In the genomic region with DNA sequence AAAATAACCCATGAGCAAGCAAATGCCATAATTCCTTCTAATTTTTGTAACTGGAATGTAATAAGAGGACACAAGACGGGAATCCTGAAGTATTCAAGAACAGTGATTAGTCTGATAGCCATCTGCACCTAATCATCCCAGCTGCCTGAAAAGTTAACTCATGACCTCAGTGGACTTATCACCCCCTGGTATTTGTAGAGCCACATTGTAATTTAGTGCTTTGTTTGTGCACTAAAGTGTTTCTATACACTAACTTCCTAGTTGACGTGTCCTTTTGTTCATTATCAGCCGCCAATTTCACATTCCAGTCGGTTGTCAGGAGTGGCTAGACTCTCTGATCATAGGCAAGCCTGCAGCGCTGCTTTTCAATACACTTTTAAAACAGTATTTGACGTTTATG, we compare ENCODE assay signal across 32 cellular contexts. TPM values are rescaled to one million over a fixed set of nuclear protein-coding genes. Genes with fewer than 3 reads are reported as not detected.
"Had no signal": no experiment of that assay in that cellular context is flagged by ENCODE, and none has a peak within 500 bp of the region (broad histone marks: within the 10 kb centered on the region; RNA-seq: fewer than 3 reads in every experiment).

No MANE protein-coding gene starts in this region.

- H3K36me3 Mint-ChIP-seq: natural killer cell treated with Interleukin-12 subunit alpha and Interleukin-12 subunit beta and Interleukin-15 and Interleukin-18, amount 100 ng/mL, for 72 hours had no signal

- H3K27ac Mint-ChIP-seq: activated CD4-positive, alpha-beta T cell treated with anti-CD3 and anti-CD28 coated beads for 36 hours; activated CD8-positive, alpha-beta T cell treated with anti-CD3 and anti-CD28 coated beads, Interleukin-2, amount 10 ng/mL, durations not matched to agents 7 days and 5 days; activated naive CD4-positive, alpha-beta T cell treated with anti-CD3 and anti-CD28 coated beads, Interleukin-2, amount 50 U/mL, for 72 hours; activated T-cell treated with anti-CD3 and anti-CD28 coated beads, Interleukin-2, amount 50 U/mL, for 72 hours; natural killer cell treated with Interleukin-12 subunit alpha and Interleukin-12 subunit beta and Interleukin-15 and Interleukin-18, amount 100 ng/mL, for 72 hours had no signal

- H3K4me3 Mint-ChIP-seq: activated CD4-positive, alpha-beta T cell treated with anti-CD3 and anti-CD28 coated beads for 36 hours; activated CD8-positive, alpha-beta T cell treated with anti-CD3 and anti-CD28 coated beads, Interleukin-2, amount 10 ng/mL, durations not matched to agents 7 days and 5 days; activated T-cell treated with anti-CD3 and anti-CD28 coated beads, Interleukin-2, amount 50 U/mL, for 72 hours; natural killer cell treated with Interleukin-12 subunit alpha and Interleukin-12 subunit beta and Interleukin-15 and Interleukin-18, amount 100 ng/mL, for 72 hours had no signal

- H3K36me3 ChIP-seq: colonic mucosa, esophagus squamous epithelium, neutrophil, ovary, prostate gland, transverse colon, uterus had no signal

- ATAC-seq: activated CD4-positive, alpha-beta T cell treated with anti-CD3 and anti-CD28 coated beads for 36 hours; activated CD8-positive, alpha-beta T cell treated with anti-CD3 and anti-CD28 coated beads, Interleukin-2, amount 10 ng/mL, durations not matched to agents 7 days and 5 days; activated naive CD4-positive, alpha-beta T cell treated with anti-CD3 and anti-CD28 coated beads, Interleukin-2, amount 50 U/mL, for 72 hours; activated T-cell treated with anti-CD3 and anti-CD28 coated beads, Interleukin-2, amount 50 U/mL, for 72 hours; body of pancreas; left cardiac atrium; left ventricle myocardium superior; mucosa of descending colon; natural killer cell treated with Interleukin-12 subunit alpha and Interleukin-12 subunit beta and Interleukin-15 and Interleukin-18, amount 100 ng/mL, for 72 hours; sciatic nerve; stimulated activated naive CD8-positive, alpha-beta T cell treated with anti-CD3 and anti-CD28 coated beads, Interleukin-15, Interleukin-2, amounts not matched to agents 100 U/mL and 50 U/mL, for 24 hours had no signal

- H3K4me1 Mint-ChIP-seq: activated CD4-positive, alpha-beta T cell treated with anti-CD3 and anti-CD28 coated beads for 36 hours had no signal

- DNase-seq: activated CD4-positive, alpha-beta T cell treated with anti-CD3 and anti-CD28 coated beads for 36 hours; activated CD4-positive, CD25-positive, alpha-beta regulatory T cell; activated CD8-positive, alpha-beta T cell treated with anti-CD3 and anti-CD28 coated beads, Interleukin-2, amount 10 ng/mL, durations not matched to agents 7 days and 5 days; activated naive CD4-positive, alpha-beta T cell; activated T-cell treated with anti-CD3 and anti-CD28 coated beads for 4 hours; activated T-cell treated with anti-CD3 and anti-CD28 coated beads, Interleukin-2, amount 50 U/mL, for 72 hours; body of pancreas; cerebellar nuclear complex; colonic mucosa; esophagus squamous epithelium; glutamatergic neuron; left cardiac atrium; left ventricle myocardium superior; mucosa of descending colon; ovary; retina; stimulated activated CD4-positive, alpha-beta T cell treated with anti-CD3 and anti-CD28 coated beads, Interleukin-12 subunit alpha, Interleukin-12 subunit beta, amount 100 ng/mL, for 4 hours; stimulated activated CD4-positive, alpha-beta T cell treated with anti-CD3 and anti-CD28 coated beads, Interleukin-4, amount 100 ng/mL, for 1 hour; stimulated activated naive CD8-positive, alpha-beta T cell treated with anti-CD3 and anti-CD28 coated beads, Interleukin-15, Interleukin-2, amounts not matched to agents 100 U/mL and 50 U/mL, for 24 hours; testis; transverse colon; uterus had no signal

- H3K4me3 ChIP-seq: body of pancreas, colonic mucosa, esophagus squamous epithelium, hepatocyte, mucosa of descending colon, ovary, prostate gland, skin epidermis, testis, transverse colon, uterus had no signal

- H3K9me3 ChIP-seq: body of pancreas, colonic mucosa, neutrophil, prostate gland, testis, uterus had no signal

- H3K27ac ChIP-seq: body of pancreas, colonic mucosa, esophagus squamous epithelium, hepatocyte, neutrophil, ovary, prostate gland, skin epidermis, testis, transverse colon, uterus had no signal

- H3K27me3 ChIP-seq: body of pancreas, colonic mucosa, ovary, testis had no signal

- H3K4me1 ChIP-seq: body of pancreas, colonic mucosa, prostate gland, testis, transverse colon, uterus had no signal

RNA-seq across cellular contexts. Expression of a gene that starts 10.3 kb away (rescaled TPM):
- total RNA-seq: activated CD4-positive, alpha-beta T cell treated with anti-CD3 and anti-CD28 coated beads for 36 hours; activated CD8-positive, alpha-beta T cell treated with anti-CD3 and anti-CD28 coated beads, Interleukin-2, amount 10 ng/mL, durations not matched to agents 7 days and 5 days; activated naive CD4-positive, alpha-beta T cell treated with anti-CD3 and anti-CD28 coated beads, Interleukin-2, amount 50 U/mL, for 72 hours; activated T-cell treated with anti-CD3 and anti-CD28 coated beads, Interleukin-2, amount 50 U/mL, for 72 hours; colonic mucosa; left cardiac atrium; left ventricle myocardium superior; mesenteric fat pad; mucosa of descending colon; myocyte; natural killer cell treated with Interleukin-12 subunit alpha and Interleukin-12 subunit beta and Interleukin-15 and Interleukin-18, amount 100 ng/mL, for 72 hours; ovary; sciatic nerve; T-helper 1 cell treated with Interleukin-12 subunit alpha and Interleukin-12 subunit beta and Interleukin-4 antibody, amounts not matched to agents 30 ng/mL and 1 ng/mL, for 36 hours; transverse colon had no signal
